ENCODE assay signal across 24 cellular contexts in the genomic region with DNA sequence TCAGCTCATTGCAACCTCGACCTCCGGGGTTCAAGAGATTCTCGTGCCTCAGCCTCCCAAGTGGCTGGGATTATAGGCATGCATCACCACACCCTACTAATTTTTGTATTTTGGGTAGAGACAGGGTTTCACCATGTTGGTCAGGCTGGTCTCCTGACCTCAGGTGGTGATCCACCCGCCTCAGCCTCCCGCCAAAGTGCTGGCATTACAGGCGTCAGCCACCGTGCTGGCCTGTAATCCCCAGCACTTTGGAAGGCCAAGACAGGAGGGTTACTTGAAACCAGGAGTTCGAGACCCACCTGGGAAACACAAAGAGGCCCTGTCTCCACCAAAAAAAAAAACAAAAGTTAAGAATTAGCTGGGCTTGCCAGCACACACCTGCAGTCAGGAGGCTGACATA. TPM values are rescaled to one million over a fixed set of nuclear protein-coding genes. Genes with fewer than 3 reads are reported as not detected.
DNase-seq lines count a peak whose midpoint lies in the region; ATAC-seq, FAIRE-seq and TF ChIP-seq lines count a peak whose summit lies in the region.
"Had no signal": no experiment of that assay in that cellular context is flagged by ENCODE, and none has a peak within 500 bp of the region (broad histone marks: within the 10 kb centered on the region; RNA-seq: fewer than 3 reads in every experiment).

No MANE protein-coding gene starts in this region.

- CTCF ChIA-PET in HepG2 (lab: Yijun Ruan, JAX; ENCODE audit: low intra/inter-chr PET ratio, low total read pairs): no interaction called here

- FAIRE-seq in HepG2 (lab: Jason Lieb, UNC): no peak
- no peak for FAIRE-seq in astrocyte (lab: Jason Lieb, UNC)
- FAIRE-seq: A204.1, G401.6, HTR-8/SVneo had no signal

- H4K20me1 ChIP-seq in HepG2 (ENCODE audit: insufficient read depth, low read length) (peaks cover 56% of the 10 kb centered on the region), astrocyte (ENCODE audit: insufficient read depth, low read length) (peaks cover 87% of the 10 kb centered on the region)

- H3K27me3 Mint-ChIP-seq in astrocyte (ENCODE audit: low read depth, unreplicated experiment): no peaks in the 10 kb centered on the region
- H3K27me3 Mint-ChIP-seq: CD4-positive, alpha-beta memory T cell had no signal

- intact Hi-C loops in HepG2 (cut with micrococcal nuclease; ENCODE audit: unreplicated experiment): no loop called here
- intact Hi-C loops in right lobe of liver (cut with DNase I): no loop called here

- POLR2A ChIA-PET in HepG2 (lab: Yijun Ruan, JAX): no interaction called here

- BruUV-seq in HepG2 (replicated peaks; lab: Mats Ljungman, UMichigan): no TSS peak

- H3K9ac ChIP-seq in HepG2 (ENCODE audit: insufficient read depth, low read depth, low read length) (no peak overlapping the region), astrocyte (ENCODE audit: low read length) (no peak overlapping the region)
- H3K9ac ChIP-seq: BLaER1 treated with 17β-estradiol and CSF1 and Interleukin-3, amounts not matched to agents 10 nM and 100 nM had no signal

- H3K4me2 ChIP-seq in HepG2 (ENCODE audit: low read depth, low read length): no peak overlapping the region
- H3K4me2 ChIP-seq in astrocyte (ENCODE audit: low read length): no peak overlapping the region
- H3K4me2 ChIP-seq: BLaER1 treated with 17β-estradiol and CSF1 and Interleukin-3, amounts not matched to agents 10 nM and 100 nM had no signal

- WGBS in HepG2 (ENCODE audit: low lambda C conversion rate): 95% methylated on average over 8 of the region's 8 CpGs
- WGBS in right lobe of liver (ENCODE audit: insufficient coverage, low coverage, low lambda C conversion rate, missing lambda C conversion rate): 94% methylated on average over 5 of the region's 8 CpGs

- peaks cover 6% of the 10 kb centered on the region for H3K36me3 Mint-ChIP-seq in astrocyte (ENCODE audit: low read depth, unreplicated experiment)

- no peak overlapping the region for H3K27ac ChIP-seq in HepG2 (ENCODE audit: extremely low read length, insufficient read depth, low read length)
- H3K27ac ChIP-seq in right lobe of liver: no peak overlapping the region
- H3K27ac ChIP-seq in astrocyte (ENCODE audit: low read depth, low read length): no peak overlapping the region
- H3K27ac ChIP-seq in coronary artery: no peak overlapping the region
- H3K27ac ChIP-seq: BLaER1 treated with 17β-estradiol and CSF1 and Interleukin-3, amounts not matched to agents 10 nM and 100 nM; RWPE1 had no signal

- TF ChIP-seq EP300 in HepG2 (IDR thresholded peaks at IDR 0.05; ENCODE audit: low read depth in 2 of 2, low read length in 2 of 2): no peak
- TF ChIP-seq EP300 in HepG2 (CRISPR knock-in tag; IDR thresholded peaks at IDR 0.05; ENCODE audit: borderline replicate concordance): no peak

- H2AFZ ChIP-seq in HepG2 (ENCODE audit: low read length) (no peak overlapping the region), astrocyte (ENCODE audit: low read depth, low read length) (no peak overlapping the region)

- H3K4me3 ChIP-seq in HepG2 (replicated peaks in 1 of 3; ENCODE audit: insufficient read depth in 1 of 3, low read depth in 2 of 3, low read length in 3 of 3): no peak overlapping the region
- H3K4me3 ChIP-seq in right lobe of liver: no peak overlapping the region
- H3K4me3 ChIP-seq in astrocyte (ENCODE audit: insufficient read depth, low read depth, low read length): no peak overlapping the region
- no peak overlapping the region for H3K4me3 ChIP-seq in coronary artery
- H3K4me3 ChIP-seq: BLaER1 treated with 17β-estradiol and CSF1 and Interleukin-3, amounts not matched to agents 10 nM and 100 nM; MG63 had no signal

- no peak for TF ChIP-seq RAD21 in HepG2 (CRISPR knock-in tag; IDR thresholded peaks at IDR 0.05)

- ATAC-seq in HepG2: no peak
- ATAC-seq in right lobe of liver: no peak
- no peak for ATAC-seq in GM21528 (IDR thresholded peaks at IDR 0.05; ENCODE audit: low FRiP score, unreplicated experiment)
- ATAC-seq: HCT116 had no signal

- TF ChIP-seq POLR2A in HepG2 (IDR thresholded peaks at IDR 0.05; ENCODE audit: insufficient read depth in 1 of 2, low read depth in 2 of 2, low read length in 2 of 2) (no peak), right lobe of liver (IDR thresholded peaks at IDR 0.05) (no peak)

- no peak for DNase-seq in HepG2 (ENCODE audit: low spot score)
- DNase-seq in right lobe of liver: no peak
- DNase-seq in astrocyte (ENCODE audit: low read depth): no peak
- peak; percentile 69 for DNase-seq in mesenteric fat pad (ENCODE audit: low spot score)
- DNase-seq in GM20000 (ENCODE audit: low spot score): no peak
- no peak for DNase-seq in coronary artery (ENCODE audit: low spot score)
- DNase-seq: Caco-2; CD4-positive, alpha-beta memory T cell; KG1; MG63; NCI-H1105 treated with DMSO at 0.1 percent for 48 hours; NCI-H146; NCI-H2029; NCI-H446; NCI-H524 treated with DMSO at 0.1 percent for 48 hours; NCI-H774; SHP77 had no signal

- no peak overlapping the region for H3K4me3 Mint-ChIP-seq in astrocyte (ENCODE audit: unreplicated experiment)

- H3K4me1 ChIP-seq in HepG2 (ENCODE audit: insufficient read depth, low read length) (peaks cover 46% of the 10 kb centered on the region), right lobe of liver (peaks cover 0 to 20% (median 8%) of the 10 kb centered on the region in 4 donors), astrocyte (ENCODE audit: insufficient read depth, low read length) (no peaks in the 10 kb centered on the region)

- H3K27me3 ChIP-seq in HepG2 (ENCODE audit: control insufficient read depth in 1 of 2, insufficient read depth in 2 of 2, low read length in 2 of 2): no peaks in the 10 kb centered on the region
- H3K27me3 ChIP-seq in right lobe of liver: no peaks in the 10 kb centered on the region
- H3K27me3 ChIP-seq in astrocyte (ENCODE audit: insufficient read depth, low read length): no peaks in the 10 kb centered on the region
- H3K27me3 ChIP-seq: BLaER1 treated with 17β-estradiol and CSF1 and Interleukin-3, amounts not matched to agents 10 nM and 100 nM; MG63 had no signal

- H3K36me3 ChIP-seq in HepG2 (replicated peaks in 1 of 2; ENCODE audit: control insufficient read depth in 1 of 2, insufficient read depth in 2 of 2, low read length in 2 of 2) (peaks cover 2 to 10% of the 10 kb centered on the region in 2 experiments; a peak in 2 of 5 replicates), right lobe of liver (no peaks in the 10 kb centered on the region), astrocyte (ENCODE audit: insufficient read depth, low read length) (no peaks in the 10 kb centered on the region)

- H3K79me2 ChIP-seq in HepG2 (ENCODE audit: insufficient read depth, low read length): peaks cover 97% of the 10 kb centered on the region
- H3K79me2 ChIP-seq in astrocyte (ENCODE audit: insufficient read depth, low read length): peaks cover 98% of the 10 kb centered on the region

- H3K27ac Mint-ChIP-seq in astrocyte (ENCODE audit: unreplicated experiment): peak overlapping the region; percentile 4

- no peak for TF ChIP-seq CTCF in HepG2 (CRISPR knock-in tag; IDR thresholded peaks at IDR 0.05)
- no peak for TF ChIP-seq CTCF in right lobe of liver (IDR thresholded peaks at IDR 0.05)
- TF ChIP-seq CTCF in astrocyte (IDR thresholded peaks at IDR 0.05; ENCODE audit: insufficient read depth, low read depth, low read length): no peak
- TF ChIP-seq CTCF in GM20000 (IDR thresholded peaks at IDR 0.05; ENCODE audit: extremely low read depth, missing control alignments): no peak
- TF ChIP-seq CTCF in coronary artery (IDR thresholded peaks at IDR 0.05): no peak

- no peaks in the 10 kb centered on the region for H3K9me3 Mint-ChIP-seq in astrocyte (ENCODE audit: unreplicated experiment)
- H3K9me3 Mint-ChIP-seq: CD4-positive, alpha-beta memory T cell had no signal

- H3K4me1 Mint-ChIP-seq in astrocyte (ENCODE audit: low read depth, unreplicated experiment): peaks cover 1% of the 10 kb centered on the region

- in situ Hi-C loops in HepG2 (cut with HindIII; ENCODE audit: extremely low pct_ligation_motif_present, low pct_unique_long_range_greater_than_20kb): no loop called here

- H3K9me3 ChIP-seq in HepG2 (ENCODE audit: low read length) (no peaks in the 10 kb centered on the region), right lobe of liver (no peaks in the 10 kb centered on the region), astrocyte (ENCODE audit: insufficient read depth, low read depth, low read length) (no peaks in the 10 kb centered on the region)
- H3K9me3 ChIP-seq: MG63 had no signal

TF ChIP-seq in HepG2, 621 proteins besides CTCF, POLR2A, EP300 and RAD21 (continues in another document):
- no peak for TF ChIP-seq TEAD3 (CRISPR knock-in tag; optimal IDR thresholded peaks at IDR 0.05; ENCODE audit: borderline replicate concordance)

RNA-seq across cellular contexts. Expression of a gene that starts 18.5 kb away (rescaled TPM):
- total RNA-seq in HepG2 (2016; rRNA removed; fragmentation: Illumina TruSeq; extraction: Trizol) (100 and 155 TPM in 2 replicates), right lobe of liver (10 to 100 TPM; 33.3 to 57.1 (median 41.5) TPM), astrocyte (92.6 and 99.9 TPM in 2 replicates), mesenteric fat pad (96.9 TPM)
- 43.5 and 56.3 TPM in 2 replicates for total RNA-seq in HepG2 (2016; cell fraction: cytosol; rRNA removed; fragmentation: Illumina TruSeq; extraction: Trizol; ENCODE audit: low read depth)
- 93.9 and 148 TPM in 2 replicates for total RNA-seq in HepG2 (2016; cell fraction: insoluble cytoplasmic fraction; rRNA removed; fragmentation: Illumina TruSeq; extraction: Trizol)
- total RNA-seq in HepG2 (2016; cell fraction: membrane; rRNA removed; fragmentation: Illumina TruSeq; extraction: Trizol): 37.1 and 44.6 TPM in 2 replicates
- total RNA-seq in HepG2 (2016; cell fraction: nucleus; rRNA removed; fragmentation: Illumina TruSeq; extraction: Trizol): 155 and 174 TPM in 2 replicates
- 79.9 and 99.2 TPM in 2 replicates for polyA plus RNA-seq in HepG2 (2011; rRNA removed)
- 38.9 and 63.9 TPM in 2 replicates for polyA plus RNA-seq in HepG2 (2011; cell fraction: cytosol; rRNA removed)
- polyA plus RNA-seq in HepG2 (2011; cell fraction: nucleus; rRNA removed): 110 and 113 TPM in 2 replicates
- polyA plus RNA-seq in HepG2 (2012): 88.4 and 89.7 TPM in 2 replicates
- 4.3 and 5.9 TPM in 2 replicates for polyA plus RNA-seq in HepG2 (2016; cell fraction: cytosol; fragmentation: Illumina TruSeq; extraction: Trizol; ENCODE audit: low read depth)
- polyA plus RNA-seq in HepG2 (2016; cell fraction: insoluble cytoplasmic fraction; fragmentation: Illumina TruSeq; extraction: Trizol; ENCODE audit: low read depth): 126 and 130 TPM in 2 replicates
- 13.7 and 17.5 TPM in 2 replicates for polyA plus RNA-seq in HepG2 (2016; cell fraction: membrane; fragmentation: Illumina TruSeq; extraction: Trizol; ENCODE audit: low read depth)
- 191 and 219 TPM in 2 replicates for polyA plus RNA-seq in HepG2 (2016; cell fraction: nucleus; fragmentation: Illumina TruSeq; extraction: Trizol; ENCODE audit: insufficient read depth, low read depth)
- 132 and 183 TPM in 2 replicates for polyA minus RNA-seq in HepG2 (2011; rRNA and poly(A)+ RNA removed; ENCODE audit: low replicate concordance)
- 93.0 and 99.9 TPM in 2 replicates for polyA minus RNA-seq in HepG2 (2011; cell fraction: cytosol; rRNA and poly(A)+ RNA removed)
- polyA minus RNA-seq in HepG2 (2011; cell fraction: nucleus; rRNA and poly(A)+ RNA removed): 468 and 469 TPM in 2 replicates
